9 cellular contexts compared by ENCODE assay signal in genomic region chr3:67109651-67110204, GRCh38.
DNase-seq lines count a peak whose midpoint lies in the region; ATAC-seq, FAIRE-seq and TF ChIP-seq lines count a peak whose summit lies in the region.
"Had no signal": no experiment of that assay in that cellular context is flagged by ENCODE, and none has a peak within 500 bp of the region (broad histone marks: within the 10 kb centered on the region; RNA-seq: fewer than 3 reads in every experiment).

No MANE protein-coding gene starts in this region.

- H3K36me3 ChIP-seq in DND-41 (ENCODE audit: insufficient read depth, low read length), result no peaks in the 10 kb centered on the region
- H3K36me3 ChIP-seq in right atrium auricular region, result no peaks in the 10 kb centered on the region

- H3K4me1 ChIP-seq in DND-41 (ENCODE audit: insufficient read depth, low read length), result no peaks in the 10 kb centered on the region
- no peaks in the 10 kb centered on the region for H3K4me1 ChIP-seq in right atrium auricular region

- H3K9ac ChIP-seq in DND-41 (ENCODE audit: low read depth, low read length), result no peak overlapping the region

- no peaks in the 10 kb centered on the region for H4K20me1 ChIP-seq in DND-41 (ENCODE audit: insufficient read depth, low read length)

- TF ChIP-seq CTCF in DND-41 (IDR thresholded peaks at IDR 0.05; ENCODE audit: borderline replicate concordance, extremely low read depth, low read length, poor library complexity, severe bottlenecking), result peak; percentile 63
- TF ChIP-seq CTCF in WI38 (IDR thresholded peaks at IDR 0.05; ENCODE audit: low read depth, low read length), result peak; percentile 63
- TF ChIP-seq CTCF in right atrium auricular region (IDR thresholded peaks at IDR 0.05), result peak in 1 of 2 donors; percentile 55

- no peaks in the 10 kb centered on the region for H3K27me3 ChIP-seq in DND-41 (ENCODE audit: insufficient read depth, low read length, poor library complexity)
- no peaks in the 10 kb centered on the region for H3K27me3 ChIP-seq in right atrium auricular region

- FAIRE-seq in HTR-8/SVneo (lab: Jason Lieb, UNC), result no peak
- FAIRE-seq in GM19239 (lab: Jason Lieb, UNC), result no peak

- H3K79me2 ChIP-seq in DND-41 (ENCODE audit: insufficient read depth, low read length), result no peaks in the 10 kb centered on the region

- no peaks in the 10 kb centered on the region for H3K9me3 ChIP-seq in DND-41 (ENCODE audit: insufficient read depth, low read length, severe bottlenecking)
- H3K9me3 ChIP-seq in right atrium auricular region, result no peaks in the 10 kb centered on the region

- no peak for DNase-seq in DND-41
- peak; percentile 18 for DNase-seq in HTR-8/SVneo (ENCODE audit: insufficient read length, low spot score)
- DNase-seq in inferior parietal cortex (ENCODE audit: extremely low spot score), result peak; percentile 76
- no peak for DNase-seq in GM19239 (ENCODE audit: insufficient read length, low spot score)
- DNase-seq in right atrium auricular region (ENCODE audit: low spot score), result no peak

- ATAC-seq in DND-41 (ENCODE audit: insufficient read depth, low read depth) (no peak), GM21423 (IDR thresholded peaks at IDR 0.05; ENCODE audit: unreplicated experiment) (no peak), GM18861 (IDR thresholded peaks at IDR 0.05; ENCODE audit: unreplicated experiment) (no peak)

- H3K4me3 ChIP-seq in DND-41 (ENCODE audit: low read depth in 1 of 2, low read length in 2 of 2) (no peak overlapping the region), WI38 (ENCODE audit: low read depth, low read length) (no peak overlapping the region), right atrium auricular region (no peak overlapping the region)
- H3K4me3 ChIP-seq: skin epidermis had no signal

- H2AFZ ChIP-seq in DND-41 (ENCODE audit: low read depth, low read length), result no peak overlapping the region

- H3K4me2 ChIP-seq in DND-41 (ENCODE audit: insufficient read depth, low read length), result no peak overlapping the region

- H3K27ac ChIP-seq in DND-41 (ENCODE audit: low read length) (no peak overlapping the region), right atrium auricular region (no peak overlapping the region)
- H3K27ac ChIP-seq: skin epidermis had no signal

Comparison
In these comparisons a context has a peak if more than half of its experiments do, and no peak if none do; other contexts are left out.
1. DNase-seq: peak in HTR-8/SVneo (single experiment) and inferior parietal cortex (single experiment); none in DND-41 (single experiment), GM19239 (single experiment) and right atrium auricular region (single experiment).